Comparison of ENCODE assay signal across 23 cellular contexts in genomic region chr1:82318265-82318664, GRCh38.
DNase-seq lines count a peak whose midpoint lies in the region; ATAC-seq and TF ChIP-seq lines count a peak whose summit lies in the region.
"Had no signal": no experiment of that assay in that cellular context is flagged by ENCODE, and none has a peak within 500 bp of the region (broad histone marks: within the 10 kb centered on the region; RNA-seq: fewer than 3 reads in every experiment).

No MANE protein-coding gene starts in this region.

- H3K27ac ChIP-seq in ACC112 (ENCODE audit: low read depth, low read length) (peak overlapping the region; percentile 57), RWPE2 (ENCODE audit: poor library complexity, severe bottlenecking) (peak overlapping the region; percentile 95), adrenal gland (no peak overlapping the region)
- H3K27ac ChIP-seq: HL-60 had no signal

- H3K9me3 Mint-ChIP-seq in natural killer cell: peaks cover 6 to 8% of the 10 kb centered on the region in 2 donors

- TF ChIP-seq CTCF in RWPE2 (IDR thresholded peaks at IDR 0.05; ENCODE audit: poor library complexity, severe bottlenecking): no peak
- TF ChIP-seq CTCF in epithelial cell of esophagus (IDR thresholded peaks at IDR 0.05; ENCODE audit: insufficient read depth, low read depth, low read length, missing control alignments): no peak
- no peak for TF ChIP-seq CTCF in natural killer cell (IDR thresholded peaks at IDR 0.05)
- no peak for TF ChIP-seq CTCF in adrenal gland (IDR thresholded peaks at IDR 0.05)

- H3K9me3 ChIP-seq in RWPE2 (ENCODE audit: severe bottlenecking) (no peaks in the 10 kb centered on the region), adrenal gland (replicated peaks in 1 of 3) (no peaks in the 10 kb centered on the region)
- H3K9me3 ChIP-seq: BE2C had no signal

- no peaks in the 10 kb centered on the region for H3K79me2 ChIP-seq in ACC112 (ENCODE audit: control insufficient read depth, insufficient read depth, low read length, unreplicated experiment)

- H3K4me3 ChIP-seq in ACC112 (ENCODE audit: low read depth, low read length): no peak overlapping the region
- no peak overlapping the region for H3K4me3 ChIP-seq in RWPE2 (ENCODE audit: severe bottlenecking)
- no peak overlapping the region for H3K4me3 ChIP-seq in epithelial cell of esophagus (ENCODE audit: low read length)
- H3K4me3 ChIP-seq in adrenal gland: no peak overlapping the region
- H3K4me3 ChIP-seq: GM12878 had no signal

- H2AFZ ChIP-seq in ACC112 (ENCODE audit: low read length, unreplicated experiment): no peak overlapping the region

- intact Hi-C loops in natural killer cell (cut with micrococcal nuclease) (no loop called here), adrenal gland (cut with DNase I) (no loop called here)

- H3K4me1 ChIP-seq in ACC112 (ENCODE audit: control insufficient read depth, insufficient read depth, low read length, unreplicated experiment) (peaks cover 21% of the 10 kb centered on the region), RWPE2 (ENCODE audit: insufficient read depth, poor library complexity, severe bottlenecking) (peaks cover 49% of the 10 kb centered on the region), adrenal gland (replicated peaks in 1 of 2) (no peaks in the 10 kb centered on the region)
- H3K4me1 ChIP-seq: BE2C had no signal

- peak; percentile 43; the same call in 1 of the 3 replicates for ATAC-seq in RWPE2 (ENCODE audit: low read depth)
- ATAC-seq in GM19035 (IDR thresholded peaks at IDR 0.05; ENCODE audit: unreplicated experiment): no peak
- ATAC-seq in natural killer cell: no peak
- ATAC-seq: GM12878, SK-N-SH treated with all-trans-retinoic acid at 6 μM for 48 hours had no signal

- DNase-seq in RWPE2 (ENCODE audit: low spot score): no peak
- peak; percentile 64 for DNase-seq in epithelial cell of esophagus (ENCODE audit: low read depth)
- DNase-seq in foreskin melanocyte: peak; percentile 6
- no peak for DNase-seq in NCI-H2227 treated with DMSO at 0.1 percent for 48 hours (lab: John Stamatoyannopoulos, UW)
- DNase-seq in natural killer cell: no peak
- DNase-seq in adrenal gland: no peak
- DNase-seq: 8988T; BE2C; CD4-positive, CD25-positive, alpha-beta regulatory T cell; COR-L47; Kasumi-1; MM.1S; NCI-H1092 treated with DMSO at 0.1 percent for 48 hours; NCI-H2081; NCI-H2171 treated with DMSO at 0.1 percent for 48 hours; NCI-H446 treated with DMSO at 0.1 percent for 48 hours; NCI-H69; SHP77 treated with DMSO at 0.1 percent for 48 hours had no signal

- peaks cover 5% of the 10 kb centered on the region for H3K36me3 Mint-ChIP-seq in natural killer cell
- H3K36me3 Mint-ChIP-seq: CD4-positive, CD25-positive, alpha-beta regulatory T cell had no signal

- H3K27me3 ChIP-seq in ACC112 (ENCODE audit: insufficient read depth, low read length) (no peaks in the 10 kb centered on the region), RWPE2 (ENCODE audit: insufficient read depth, poor library complexity, severe bottlenecking) (no peaks in the 10 kb centered on the region), adrenal gland (no peaks in the 10 kb centered on the region)
- H3K27me3 ChIP-seq: BE2C had no signal

- no peak overlapping the region for H3K4me3 Mint-ChIP-seq in natural killer cell

- H3K27ac Mint-ChIP-seq in natural killer cell: no peak overlapping the region
- H3K27ac Mint-ChIP-seq: CD4-positive, CD25-positive, alpha-beta regulatory T cell had no signal

- H3K4me1 Mint-ChIP-seq in natural killer cell: no peaks in the 10 kb centered on the region
- H3K4me1 Mint-ChIP-seq: CD4-positive, CD25-positive, alpha-beta regulatory T cell had no signal

- TF ChIP-seq POLR2A in adrenal gland (IDR thresholded peaks at IDR 0.05): no peak

- H3K36me3 ChIP-seq in ACC112 (ENCODE audit: insufficient read depth, low read length): no peaks in the 10 kb centered on the region
- no peaks in the 10 kb centered on the region for H3K36me3 ChIP-seq in RWPE2 (ENCODE audit: low read depth)
- H3K36me3 ChIP-seq in adrenal gland (replicated peaks in 1 of 2): no peaks in the 10 kb centered on the region
- H3K36me3 ChIP-seq: BE2C had no signal

- H3K27me3 Mint-ChIP-seq in natural killer cell (ENCODE audit: low read depth in 2 of 2): no peaks in the 10 kb centered on the region
- H3K27me3 Mint-ChIP-seq: CD4-positive, CD25-positive, alpha-beta regulatory T cell had no signal

Comparison
In these comparisons a context has a peak if more than half of its experiments do, and no peak if none do; other contexts are left out.
1. H3K27ac ChIP-seq: peak in ACC112 (single experiment) and RWPE2 (single experiment); none in adrenal gland (0 of 5).
2. DNase-seq: peak in epithelial cell of esophagus (single experiment) and foreskin melanocyte (single experiment); none in RWPE2 (single experiment), NCI-H2227 treated with DMSO at 0.1 percent for 48 hours (single experiment), natural killer cell (single experiment) and adrenal gland (0 of 7).